In the genomic region with DNA sequence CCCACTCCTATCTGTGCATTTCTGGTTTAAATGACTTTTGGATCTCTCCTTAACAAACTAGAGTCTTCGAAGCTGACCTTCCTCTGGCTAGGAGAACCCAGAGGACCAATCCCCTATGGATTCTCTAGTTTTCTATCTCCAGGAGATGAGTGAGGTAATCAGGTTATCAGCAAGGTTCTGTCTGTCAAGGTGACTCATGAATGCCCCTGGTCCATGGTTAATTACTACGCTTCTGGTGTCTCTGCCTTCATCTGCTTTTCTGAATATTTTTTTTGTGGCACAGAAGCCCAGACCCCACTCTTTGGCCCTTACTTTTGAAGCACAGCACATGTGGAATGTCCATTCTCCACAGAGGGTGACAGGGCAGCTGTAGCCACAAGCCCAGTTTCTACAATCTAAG, we compare ENCODE assay signal across 19 cellular contexts.
DNase-seq lines count a peak whose midpoint lies in the region; TF ChIP-seq lines count a peak whose summit lies in the region.
"Had no signal": no experiment of that assay in that cellular context is flagged by ENCODE, and none has a peak within 500 bp of the region (broad histone marks: within the 10 kb centered on the region; RNA-seq: fewer than 3 reads in every experiment).

No MANE protein-coding gene starts in this region.

- no peak overlapping the region for H3K27ac Mint-ChIP-seq in endothelial cell (ENCODE audit: unreplicated experiment)
- H3K27ac Mint-ChIP-seq: B cell; CD14-positive monocyte; CD4-positive, alpha-beta memory T cell; GM23338 had no signal

- H3K9me3 Mint-ChIP-seq in endothelial cell (ENCODE audit: unreplicated experiment), result no peaks in the 10 kb centered on the region

- H2BK12ac ChIP-seq in trophoblast cell (ENCODE audit: low read length), result peak overlapping the region; percentile 29

- peak overlapping the region; percentile 32 for H2AK5ac ChIP-seq in trophoblast cell (ENCODE audit: low read length)

- H3K14ac ChIP-seq in trophoblast cell (ENCODE audit: low read length), result no peak overlapping the region

- H3K36me3 ChIP-seq in ectodermal cell (ENCODE audit: control insufficient read depth, insufficient read depth, low read length), result no peaks in the 10 kb centered on the region
- H3K36me3 ChIP-seq in iPS-20b (ENCODE audit: insufficient read depth, low read depth, low read length), result no peaks in the 10 kb centered on the region
- H3K36me3 ChIP-seq in neural cell (ENCODE audit: insufficient read depth, low read length), result no peaks in the 10 kb centered on the region
- H3K36me3 ChIP-seq in trophoblast cell (ENCODE audit: control insufficient read depth in 1 of 2, insufficient read depth in 2 of 2, low read length in 2 of 2), result peaks cover 0 to 1% of the 10 kb centered on the region in 2 experiments
- H3K36me3 ChIP-seq: BLaER1 treated with 17β-estradiol and CSF1 and Interleukin-3, amounts not matched to agents 10 nM and 100 nM had no signal

- no peaks in the 10 kb centered on the region for H3K9me3 ChIP-seq in ectodermal cell (ENCODE audit: control insufficient read depth, low read length)
- H3K9me3 ChIP-seq in iPS-20b (ENCODE audit: insufficient read depth, low read depth, low read length), result no peaks in the 10 kb centered on the region; the same call in 1 of the 2 replicates
- H3K9me3 ChIP-seq in neural cell (ENCODE audit: low read length), result no peaks in the 10 kb centered on the region
- no peaks in the 10 kb centered on the region for H3K9me3 ChIP-seq in trophoblast cell (ENCODE audit: insufficient read depth, low read depth, low read length)

- H3K18ac ChIP-seq in trophoblast cell (ENCODE audit: low read length), result no peak overlapping the region

- H3K79me1 ChIP-seq in trophoblast cell (ENCODE audit: low read length), result peaks cover 5% of the 10 kb centered on the region

- no peak overlapping the region for H3K4ac ChIP-seq in trophoblast cell (ENCODE audit: low read depth, low read length)

- H3K79me2 ChIP-seq in neural cell (replicated peaks; ENCODE audit: insufficient read depth, low read length) (no peaks in the 10 kb centered on the region), trophoblast cell (ENCODE audit: control insufficient read depth, insufficient read depth, low read length, poor library complexity) (no peaks in the 10 kb centered on the region)

- no peaks in the 10 kb centered on the region for H3K36me3 Mint-ChIP-seq in endothelial cell (ENCODE audit: low read depth, unreplicated experiment)
- H3K36me3 Mint-ChIP-seq: CD14-positive monocyte; CD4-positive, alpha-beta memory T cell had no signal

- 92 to 98% methylated on average over 2 of the region's 2 CpGs for WGBS in ectodermal cell, 2 experiments
- WGBS in trophoblast cell (ENCODE audit: extremely low coverage, insufficient coverage, insufficient read length), result no CpG with 5 or more reads among the region's 2 CpGs

- no peaks in the 10 kb centered on the region for H3K4me1 Mint-ChIP-seq in endothelial cell (ENCODE audit: unreplicated experiment)
- H3K4me1 Mint-ChIP-seq: B cell; CD14-positive monocyte; CD4-positive, alpha-beta memory T cell had no signal

- no peak for TF ChIP-seq EP300 in neural cell (conservative IDR thresholded peaks at IDR 0.05; ENCODE audit: poor library complexity, severe bottlenecking)

- H2BK120ac ChIP-seq in trophoblast cell (ENCODE audit: insufficient read depth, low read length, poor library complexity), result peak overlapping the region; percentile 28

- peak overlapping the region; percentile 66 for H2BK5ac ChIP-seq in trophoblast cell (ENCODE audit: low read depth, low read length, poor library complexity)

- no peak overlapping the region for H3K4me2 ChIP-seq in neural cell (ENCODE audit: low read length)
- peak overlapping the region; percentile 19 for H3K4me2 ChIP-seq in trophoblast cell (ENCODE audit: low read length)
- H3K4me2 ChIP-seq: BLaER1 treated with 17β-estradiol and CSF1 and Interleukin-3, amounts not matched to agents 10 nM and 100 nM; GM23338 had no signal

- H3K9me2 ChIP-seq in neural cell (ENCODE audit: insufficient read depth, low read length), result no peaks in the 10 kb centered on the region

- peak overlapping the region; percentile 68 for H3K27ac ChIP-seq in ectodermal cell (ENCODE audit: insufficient read depth, low read depth, low read length, poor library complexity, severe bottlenecking)
- H3K27ac ChIP-seq in iPS-20b (ENCODE audit: low read length), result peak overlapping the region; percentile 47
- peak overlapping the region; percentile 45 for H3K27ac ChIP-seq in neural cell (ENCODE audit: low read length)
- peak overlapping the region; percentile 64 for H3K27ac ChIP-seq in trophoblast cell (ENCODE audit: low read depth, low read length)
- H3K27ac ChIP-seq: BLaER1 treated with 17β-estradiol and CSF1 and Interleukin-3, amounts not matched to agents 10 nM and 100 nM had no signal

- no peaks in the 10 kb centered on the region for H3F3A ChIP-seq in neural cell (ENCODE audit: insufficient read depth, low read length, poor library complexity, severe bottlenecking)

- no peak for DNase-seq in trophoblast cell
- DNase-seq in NCI-H187 treated with DMSO at 0.1 percent for 48 hours (lab: John Stamatoyannopoulos, UW), result no peak
- DNase-seq in CD1c-positive myeloid dendritic cell (ENCODE audit: extremely low spot score), result no peak
- no peak for DNase-seq in Ammon's horn (ENCODE audit: low spot score)
- DNase-seq in endothelial cell (ENCODE audit: low spot score), result no peak
- DNase-seq: Calu3; CD4-positive, alpha-beta memory T cell; COR-L47; DMS53; DMS79 treated with DMSO at 0.1 percent for 48 hours; GF-D8; H9 had no signal

- TF ChIP-seq CTCF in neural cell (IDR thresholded peaks at IDR 0.05; ENCODE audit: poor library complexity, severe bottlenecking) (no peak), endothelial cell (IDR thresholded peaks at IDR 0.05; ENCODE audit: unreplicated experiment) (no peak)

- H3K4me1 ChIP-seq in ectodermal cell (ENCODE audit: control insufficient read depth, insufficient read depth, low read length), result peaks cover 11% of the 10 kb centered on the region
- peaks cover 12% of the 10 kb centered on the region; the same call in 1 of the 2 replicates for H3K4me1 ChIP-seq in iPS-20b (ENCODE audit: insufficient read depth, low read length)
- H3K4me1 ChIP-seq in trophoblast cell (ENCODE audit: control insufficient read depth in 1 of 2, insufficient read depth in 2 of 2, low read length in 2 of 2), result peaks cover 0 to 12% of the 10 kb centered on the region in 2 experiments
- H3K4me1 ChIP-seq: BLaER1 treated with 17β-estradiol and CSF1 and Interleukin-3, amounts not matched to agents 10 nM and 100 nM had no signal

- H4K12ac ChIP-seq in trophoblast cell (ENCODE audit: low read depth, low read length), result no peak overlapping the region

- no peak overlapping the region for H3K4me3 Mint-ChIP-seq in endothelial cell (ENCODE audit: unreplicated experiment)
- H3K4me3 Mint-ChIP-seq: B cell; CD14-positive monocyte; CD4-positive, alpha-beta memory T cell; GM23338; H9 had no signal

- H2AFZ ChIP-seq in neural cell (ENCODE audit: low read depth, low read length) (no peak overlapping the region), trophoblast cell (ENCODE audit: insufficient read depth, low read length, poor library complexity) (no peak overlapping the region)
- H2AFZ ChIP-seq: GM23338 had no signal

- H4K20me1 ChIP-seq in neural cell (ENCODE audit: insufficient read depth), result no peaks in the 10 kb centered on the region
- H4K20me1 ChIP-seq: BLaER1 treated with 17β-estradiol and CSF1 and Interleukin-3, amounts not matched to agents 10 nM and 100 nM had no signal

- H3K9ac ChIP-seq in iPS-20b (ENCODE audit: low read depth, low read length) (no peak overlapping the region), neural cell (ENCODE audit: low read length) (no peak overlapping the region), trophoblast cell (ENCODE audit: low read length) (no peak overlapping the region)
- H3K9ac ChIP-seq: BLaER1 treated with 17β-estradiol and CSF1 and Interleukin-3, amounts not matched to agents 10 nM and 100 nM had no signal

- no peak overlapping the region for H4K8ac ChIP-seq in trophoblast cell (ENCODE audit: low read depth, low read length)

- TF ChIP-seq RAD21 in neural cell (conservative IDR thresholded peaks at IDR 0.05), result no peak

- H3K23ac ChIP-seq in trophoblast cell (ENCODE audit: low read length), result no peak overlapping the region

- H3K27me3 ChIP-seq in ectodermal cell (ENCODE audit: control insufficient read depth, insufficient read depth, low read length, poor library complexity, severe bottlenecking) (no peaks in the 10 kb centered on the region), iPS-20b (ENCODE audit: insufficient read depth, low read length) (no peaks in the 10 kb centered on the region), neural cell (ENCODE audit: insufficient read depth, low read depth, low read length) (no peaks in the 10 kb centered on the region), trophoblast cell (ENCODE audit: insufficient read depth, low read length) (no peaks in the 10 kb centered on the region)
- H3K27me3 ChIP-seq: BLaER1 treated with 17β-estradiol and CSF1 and Interleukin-3, amounts not matched to agents 10 nM and 100 nM had no signal

- peak overlapping the region; percentile 22 for H4K91ac ChIP-seq in trophoblast cell (ENCODE audit: low read depth, low read length)

- H3K27me3 Mint-ChIP-seq in endothelial cell (ENCODE audit: unreplicated experiment), result no peaks in the 10 kb centered on the region
- H3K27me3 Mint-ChIP-seq: B cell; CD4-positive, alpha-beta memory T cell had no signal

- no peak overlapping the region for H3K4me3 ChIP-seq in ectodermal cell (ENCODE audit: insufficient read depth, low read depth, low read length)
- no peak overlapping the region for H3K4me3 ChIP-seq in iPS-20b (ENCODE audit: low read length)
- H3K4me3 ChIP-seq in neural cell (ENCODE audit: low read length), result no peak overlapping the region
- no peak overlapping the region for H3K4me3 ChIP-seq in trophoblast cell (ENCODE audit: low read depth, low read length)
- H3K4me3 ChIP-seq: BLaER1 treated with 17β-estradiol and CSF1 and Interleukin-3, amounts not matched to agents 10 nM and 100 nM; GM23338 had no signal

TF ChIP-seq in neural cell, 6 proteins besides CTCF, POLR2A, EP300 and RAD21 (continues in another document):
- no peak for TF ChIP-seq TAF1 (IDR thresholded peaks at IDR 0.05; ENCODE audit: low read depth)
- no peak for TF ChIP-seq SMC3 (conservative IDR thresholded peaks at IDR 0.05; ENCODE audit: poor library complexity)
- TF ChIP-seq POLR2AphosphoS5 (IDR thresholded peaks at IDR 0.05), result no peak
- no peak for TF ChIP-seq EZH2 (IDR thresholded peaks at IDR 0.05; ENCODE audit: borderline replicate concordance, insufficient read depth, low read length, poor library complexity, severe bottlenecking)
- no peak for TF ChIP-seq MXI1 (conservative IDR thresholded peaks at IDR 0.05; ENCODE audit: poor library complexity, severe bottlenecking)
